ENCODE assay signal across 17 cellular contexts in genomic region chr17:63837480-63837879, GRCh38. TPM values are rescaled to one million over a fixed set of nuclear protein-coding genes. Genes with fewer than 3 reads are reported as not detected.
DNase-seq lines count a peak whose midpoint lies in the region; ATAC-seq, FAIRE-seq and TF ChIP-seq lines count a peak whose summit lies in the region.
"Had no signal": no experiment of that assay in that cellular context is flagged by ENCODE, and none has a peak within 500 bp of the region (broad histone marks: within the 10 kb centered on the region; RNA-seq: fewer than 3 reads in every experiment).

No MANE protein-coding gene starts in this region.

- no peak for TF ChIP-seq POLR2A in heart left ventricle (IDR thresholded peaks at IDR 0.05)
- TF ChIP-seq POLR2A in H1 (IDR thresholded peaks at IDR 0.05; ENCODE audit: control extremely low read depth in 1 of 2, low read depth in 2 of 2, low read length in 2 of 2) = no peak
- no peak for TF ChIP-seq POLR2A in uterus (IDR thresholded peaks at IDR 0.05)

- H3K4me1 ChIP-seq in heart left ventricle = peaks cover 21 to 57% (median 48%) of the 10 kb centered on the region in 12 donors
- peaks cover 3 to 28% (median 26%) of the 10 kb centered on the region in 4 experiments for H3K4me1 ChIP-seq in H1 (replicated peaks in 1 of 4; ENCODE audit: control insufficient read depth in 3 of 4, insufficient read depth in 4 of 4, low read length in 3 of 4)
- peaks cover 55% of the 10 kb centered on the region for H3K4me1 ChIP-seq in psoas muscle
- H3K4me1 ChIP-seq in uterus = peaks cover 14 to 20% of the 10 kb centered on the region in 2 donors

- H4K5ac ChIP-seq in H1 (ENCODE audit: insufficient read length, low read depth, low read length) = no peak overlapping the region

- H4K20me1 ChIP-seq in H1 (replicated peaks in 1 of 2; ENCODE audit: control insufficient read depth in 1 of 2, insufficient read depth in 2 of 2, low read length in 2 of 2) = peaks cover 1 to 13% of the 10 kb centered on the region in 2 experiments

- 0 out of 2 replicates have a peak overlapping the region, but pooled peaks have one; percentile 29 for H2BK12ac ChIP-seq in H1 (ENCODE audit: low read depth, low read length)

- intact Hi-C loops in heart left ventricle (cut with DNase I) (no loop called here), Right ventricle myocardium inferior (cut with DNase I) (no loop called here), psoas muscle (cut with DNase I) (loop anchor here in 1 of 2 donors (5.0 kb wide), 1 partner anchor 140 kb away; no protein-coding TSS in a partner anchor), uterus (cut with DNase I; ENCODE audit: low total_unique reads) (no loop called here)

- no peak overlapping the region for H3K4me3 ChIP-seq in heart left ventricle
- no peak overlapping the region for H3K4me3 ChIP-seq in H1 (ENCODE audit: extremely low read depth in 1 of 4, insufficient read depth in 2 of 4, low read depth in 3 of 4, low read length in 4 of 4)
- H3K4me3 ChIP-seq in psoas muscle = no peak overlapping the region
- H3K4me3 ChIP-seq in uterus = no peak overlapping the region

- H3K4ac ChIP-seq in H1 (replicated peaks; ENCODE audit: insufficient read length, low read depth, low read length) = no peak overlapping the region

- H2AFZ ChIP-seq in H1 (ENCODE audit: low read length) = no peak overlapping the region

- H3K79me2 ChIP-seq in H1 (ENCODE audit: control insufficient read depth in 1 of 2, insufficient read depth in 2 of 2, low read length in 2 of 2) = peaks cover 11 to 42% of the 10 kb centered on the region in 2 experiments

- no peak for FAIRE-seq in H1 (lab: Jason Lieb, UNC)

- no peak overlapping the region for H3K56ac ChIP-seq in H1 (replicated peaks; ENCODE audit: insufficient read length, low read depth, low read length)

- no peak for TF ChIP-seq EP300 in H1 (IDR thresholded peaks at IDR 0.05; ENCODE audit: borderline replicate concordance in 1 of 2, low read depth in 2 of 2, low read length in 2 of 2)

- H3K9ac ChIP-seq in H1 (replicated peaks in 1 of 4; ENCODE audit: extremely low read depth in 1 of 4, low read depth in 3 of 4, low read length in 3 of 4) = no peak overlapping the region

- POLR2A ChIA-PET in H1 (lab: Charles Lee; ENCODE audit: partially characterized antibody) = interaction anchor here (27.8 to 32.3 kb wide), 2 partner anchors 17 to 55 kb away, joined by 481 to 593 read pairs; partner anchors contain the start of genes CCDC47, DDX42, FTSJ3 and PSMC5

- TF ChIP-seq RAD21 in H1 (IDR thresholded peaks at IDR 0.05 in 1 of 2, conservative IDR thresholded peaks at IDR 0.05 in 1 of 2; ENCODE audit: low read depth in 2 of 2, low read length in 2 of 2) = no peak

- no peaks in the 10 kb centered on the region for H3K9me3 Mint-ChIP-seq in osteocyte (ENCODE audit: unreplicated experiment)
- H3K9me3 Mint-ChIP-seq: activated CD4-positive, alpha-beta T cell treated with anti-CD3 and anti-CD28 coated beads, Interleukin-2, amount 10 ng/mL, durations not matched to agents 24 days and 14 days had no signal

- no peak overlapping the region for H2BK15ac ChIP-seq in H1 (ENCODE audit: low read length)

- 86 to 96% (median 92%) methylated on average over 6 to 12 of the region's 12 CpGs for WGBS in heart left ventricle, 4 donors
- WGBS in H1 (ENCODE audit: extremely low coverage in 1 of 2, insufficient coverage in 1 of 2, insufficient read length in 1 of 2, insufficient replicate concordance in 2 of 2, low coverage in 1 of 2, low lambda C conversion rate in 2 of 2, missing lambda C conversion rate in 1 of 2), 2 experiments = 89% methylated on average over 10 of the region's 12 CpGs; no CpG with 5 or more reads in 1 of the 2 experiments
- WGBS in psoas muscle, 3 donors = 70 to 85% (median 74%) methylated on average over 12 of the region's 12 CpGs

- H3K18ac ChIP-seq in H1 (ENCODE audit: extremely low read depth, low read length) = no peak overlapping the region

- H3K27ac Mint-ChIP-seq in osteocyte (ENCODE audit: unreplicated experiment) = no peak overlapping the region
- H3K27ac Mint-ChIP-seq: activated CD4-positive, alpha-beta T cell treated with anti-CD3 and anti-CD28 coated beads, Interleukin-2, amount 10 ng/mL, durations not matched to agents 24 days and 14 days had no signal

- DNase-seq in heart left ventricle (no peak), Right ventricle myocardium inferior (ENCODE audit: missing footprints) (no peak), H1 (ENCODE audit: low read depth in 1 of 2, low spot score in 2 of 2) (no peak), psoas muscle (no peak), uterus (no peak), osteocyte (ENCODE audit: extremely low spot score, unreplicated experiment) (no peak), middle frontal gyrus (ENCODE audit: extremely low spot score, low spot score) (no peak)
- DNase-seq: ACHN; activated CD4-positive, alpha-beta T cell treated with anti-CD3 and anti-CD28 coated beads, Interleukin-2, amount 10 ng/mL, durations not matched to agents 24 days and 14 days; activated T-cell treated with anti-CD3 and anti-CD28 coated beads for 4 hours; NCI-H1092; NK-92 treated with Interleukin-12 subunit alpha and Interleukin-12 subunit beta, amount 100 ng/mL, for 24 hours; SHP77 treated with DMSO at 0.1 percent for 48 hours; T-helper 9 cell had no signal

- H3K4me1 Mint-ChIP-seq in osteocyte (ENCODE audit: unreplicated experiment) = peaks cover 29% of the 10 kb centered on the region

- no peak overlapping the region for H3K23ac ChIP-seq in H1 (ENCODE audit: insufficient read length)

- no peaks in the 10 kb centered on the region for H3K27me3 Mint-ChIP-seq in osteocyte (ENCODE audit: unreplicated experiment)
- H3K27me3 Mint-ChIP-seq: activated CD4-positive, alpha-beta T cell treated with anti-CD3 and anti-CD28 coated beads, Interleukin-2, amount 10 ng/mL, durations not matched to agents 24 days and 14 days had no signal

- ATAC-seq in heart left ventricle (no peak), Right ventricle myocardium inferior (no peak), psoas muscle (no peak), HG03095 (IDR thresholded peaks at IDR 0.05; ENCODE audit: unreplicated experiment) (no peak)

- H3K23me2 ChIP-seq in H1 (ENCODE audit: low read depth, low read length) = peaks cover 8% of the 10 kb centered on the region

- no peak overlapping the region for H3K4me3 Mint-ChIP-seq in osteocyte (ENCODE audit: unreplicated experiment)
- H3K4me3 Mint-ChIP-seq: activated CD4-positive, alpha-beta T cell treated with anti-CD3 and anti-CD28 coated beads, Interleukin-2, amount 10 ng/mL, durations not matched to agents 24 days and 14 days had no signal

- H3K14ac ChIP-seq in H1 (ENCODE audit: insufficient read length) = no peak overlapping the region

- H3K36me3 ChIP-seq in heart left ventricle (peaks cover 0 to 51% (median 50%) of the 10 kb centered on the region in 9 donors), H1 (ENCODE audit: control insufficient read depth in 2 of 4, insufficient read depth in 4 of 4, low read length in 3 of 4) (peaks cover 16 to 27% (median 23%) of the 10 kb centered on the region in 4 experiments), psoas muscle (ENCODE audit: insufficient read depth in 1 of 2, low read depth in 1 of 2) (peaks cover 12 to 47% of the 10 kb centered on the region in 2 donors), uterus (no peaks in the 10 kb centered on the region)

- H4K8ac ChIP-seq in H1 (ENCODE audit: extremely low read depth, insufficient read depth, low read length) = no peak overlapping the region; the same call in 1 of the 2 replicates

- H3K4me2 ChIP-seq in H1 (ENCODE audit: insufficient read depth in 1 of 2, low read depth in 2 of 2, low read length in 2 of 2) = no peak overlapping the region

- H2AK5ac ChIP-seq in H1 (ENCODE audit: low read depth, low read length) = no peak overlapping the region; the same call in 1 of the 2 replicates

- H4K91ac ChIP-seq in H1 (replicated peaks; ENCODE audit: insufficient read length, low read length) = no peak overlapping the region

- peaks cover 27% of the 10 kb centered on the region for H3K36me3 Mint-ChIP-seq in osteocyte (ENCODE audit: unreplicated experiment)

- no peak for TF ChIP-seq CTCF in heart left ventricle (IDR thresholded peaks at IDR 0.05)
- no peak for TF ChIP-seq CTCF in H1 (IDR thresholded peaks at IDR 0.05; ENCODE audit: control extremely low read depth in 1 of 3, insufficient read depth in 1 of 3, low read depth in 1 of 3, low read length in 3 of 3)
- TF ChIP-seq CTCF in psoas muscle (IDR thresholded peaks at IDR 0.05) = no peak
- no peak for TF ChIP-seq CTCF in uterus (IDR thresholded peaks at IDR 0.05)
- TF ChIP-seq CTCF in osteocyte (IDR thresholded peaks at IDR 0.05) = no peak

- H3K27me3 ChIP-seq in heart left ventricle = no peaks in the 10 kb centered on the region
- H3K27me3 ChIP-seq in H1 (replicated peaks in 1 of 4; ENCODE audit: control insufficient read depth in 3 of 4, extremely low read depth in 1 of 4, insufficient read depth in 3 of 4, low read length in 3 of 4) = no peaks in the 10 kb centered on the region
- no peaks in the 10 kb centered on the region for H3K27me3 ChIP-seq in psoas muscle (ENCODE audit: insufficient read depth in 3 of 3, low read length in 2 of 3)
- peaks cover 0 to under 1% of the 10 kb centered on the region in 2 donors for H3K27me3 ChIP-seq in uterus

- CTCF ChIA-PET in H1 (lab: Charles Lee; ENCODE audit: partially characterized antibody) = interaction anchor here (1.1 to 2.9 kb wide), 5 partner anchors 9 to 28 kb away, joined by 4 to 15 read pairs (median 8); no protein-coding TSS in a partner anchor

- peak overlapping the region in 11 of 12 donors; percentile 61 to 98 (median 90) for H3K27ac ChIP-seq in heart left ventricle
- H3K27ac ChIP-seq in H1 (ENCODE audit: low read depth, low read length) = no peak overlapping the region
- H3K27ac ChIP-seq in psoas muscle = peak overlapping the region; percentile 80
- H3K27ac ChIP-seq in uterus = peak overlapping the region; percentile 86 to 95

- H3K9me3 ChIP-seq in heart left ventricle (no peaks in the 10 kb centered on the region), H1 (ENCODE audit: insufficient read depth in 2 of 2, low read depth in 1 of 2, low read length in 1 of 2) (no peaks in the 10 kb centered on the region), psoas muscle (no peaks in the 10 kb centered on the region), uterus (no peaks in the 10 kb centered on the region)

- peaks cover 20% of the 10 kb centered on the region for H3K79me1 ChIP-seq in H1 (ENCODE audit: low read depth, low read length)

- H2BK120ac ChIP-seq in H1 (replicated peaks; ENCODE audit: low read depth, low read length) = no peak overlapping the region

- H2BK20ac ChIP-seq in H1 (ENCODE audit: low read length) = no peak overlapping the region

- H2BK5ac ChIP-seq in H1 (ENCODE audit: low read depth, low read length) = peak overlapping the region; percentile 71

RNA-seq across cellular contexts. Expression of gene SMARCD2, which starts 5.0 kb away (rescaled TPM):
- total RNA-seq in heart left ventricle = 10 to 100 TPM; 11.3 to 40.9 (median 24.1) TPM
- polyA plus RNA-seq in heart left ventricle = 10 to 100 TPM; 16.5 to 26.9 TPM
- total RNA-seq in Right ventricle myocardium inferior = 29.2 TPM
- total RNA-seq in H1 (2021; fragmentation: NEBNext Ultra II Directional; extraction: Animal tissue kit (Norgen Biotek cat#: 25700)) = 84.6 and 92.2 TPM in 2 replicates
- polyA plus RNA-seq in H1 (2011; rRNA removed) = 90.0 and 111 TPM in 2 replicates
- 94.6 TPM for polyA plus RNA-seq in H1 (2011; cell fraction: cytosol; rRNA removed)
- polyA plus RNA-seq in H1 (2011; cell fraction: nucleus; rRNA removed) = 147 TPM
- 70.0 to 93.3 TPM (median 88.1 TPM) in 4 replicates for polyA plus RNA-seq in H1 (2012, experiment 1 of 2)
- 111 TPM for polyA plus RNA-seq in H1 (2012, experiment 2 of 2)
- 51.4 TPM for polyA plus RNA-seq in H1 (2013, experiment 1 of 2)
- polyA plus RNA-seq in H1 (2013, experiment 2 of 2) = 48.2 TPM
- 102 and 117 TPM in 2 replicates for polyA minus RNA-seq in H1 (2011; rRNA and poly(A)+ RNA removed)
- polyA minus RNA-seq in H1 (2011; cell fraction: cytosol; rRNA and poly(A)+ RNA removed) = 54.5 TPM
- 64.8 TPM for polyA minus RNA-seq in H1 (2011; cell fraction: nucleus; rRNA and poly(A)+ RNA removed)
- total RNA-seq in psoas muscle = 10 to 100 TPM in 3 of 4 donors, 1 to 10 TPM in 1; 9.4 to 26.9 (median 18.4) TPM
- 10 to 100 TPM; 12.1 to 15.4 (median 14.7) TPM for polyA plus RNA-seq in psoas muscle
- 100 to 1,000 TPM in 2 of 4 donors, 10 to 100 TPM in 2; 72.9 to 205 (median 101) TPM for total RNA-seq in uterus
- 42.6 and 44.7 TPM in 2 replicates for total RNA-seq in osteocyte

RNA-seq across cellular contexts. Expression of gene FTSJ3, which starts 10.0 kb away (rescaled TPM):
- total RNA-seq in heart left ventricle (10 to 100 TPM; 22.1 to 46.5 (median 25.7) TPM), Right ventricle myocardium inferior (34.2 TPM), psoas muscle (10 to 100 TPM; 20.1 to 26.2 (median 24.8) TPM), uterus (10 to 100 TPM; 29.7 to 64.7 (median 53.3) TPM), osteocyte (36.1 and 37.4 TPM in 2 replicates)
- polyA plus RNA-seq in heart left ventricle (10 to 100 TPM; 12.5 to 44.6 TPM), H1 (2011; rRNA removed) (42.7 and 47.2 TPM in 2 replicates), psoas muscle (10 to 100 TPM; 14.4 to 41.9 (median 41.0) TPM)
- 77.2 and 77.4 TPM in 2 replicates for total RNA-seq in H1 (2021; fragmentation: NEBNext Ultra II Directional; extraction: Animal tissue kit (Norgen Biotek cat#: 25700))
- polyA plus RNA-seq in H1 (2011; cell fraction: cytosol; rRNA removed) = 73.1 TPM
- 76.8 TPM for polyA plus RNA-seq in H1 (2011; cell fraction: nucleus; rRNA removed)
- polyA plus RNA-seq in H1 (2012, experiment 1 of 2) = 78.1 to 92.0 TPM (median 83.3 TPM) in 4 replicates
- polyA plus RNA-seq in H1 (2012, experiment 2 of 2) = 19.2 TPM
- polyA plus RNA-seq in H1 (2013, experiment 1 of 2) = 44.5 TPM
- polyA plus RNA-seq in H1 (2013, experiment 2 of 2) = 45.0 TPM
- 89.2 and 107 TPM in 2 replicates for polyA minus RNA-seq in H1 (2011; rRNA and poly(A)+ RNA removed)
- 29.2 TPM for polyA minus RNA-seq in H1 (2011; cell fraction: cytosol; rRNA and poly(A)+ RNA removed)
- 64.1 TPM for polyA minus RNA-seq in H1 (2011; cell fraction: nucleus; rRNA and poly(A)+ RNA removed)

RNA-seq across cellular contexts. Expression of gene PSMC5, which starts 10.2 kb away (rescaled TPM):
- total RNA-seq in heart left ventricle (100 to 1,000 TPM in 7 of 9 donors, 10 to 100 TPM in 2; 64.7 to 143 (median 113) TPM), Right ventricle myocardium inferior (145 TPM), psoas muscle (100 to 1,000 TPM; 147 to 224 (median 176) TPM), uterus (100 to 1,000 TPM in 1 of 4 donors, 10 to 100 TPM in 3; 12.6 to 103 (median 40.2) TPM), osteocyte (98.5 and 106 TPM in 2 replicates)
- polyA plus RNA-seq in heart left ventricle (100 to 1,000 TPM; 164 to 189 TPM), H1 (2011; rRNA removed) (162 and 180 TPM in 2 replicates), psoas muscle (100 to 1,000 TPM; 269 to 380 (median 341) TPM)
- total RNA-seq in H1 (2021; fragmentation: NEBNext Ultra II Directional; extraction: Animal tissue kit (Norgen Biotek cat#: 25700)) = 162 and 172 TPM in 2 replicates
- 264 TPM for polyA plus RNA-seq in H1 (2011; cell fraction: cytosol; rRNA removed)
- polyA plus RNA-seq in H1 (2011; cell fraction: nucleus; rRNA removed) = 112 TPM
- 228 to 267 TPM (median 229 TPM) in 4 replicates for polyA plus RNA-seq in H1 (2012, experiment 1 of 2)
- polyA plus RNA-seq in H1 (2012, experiment 2 of 2) = 59.9 TPM
- polyA plus RNA-seq in H1 (2013, experiment 1 of 2) = 83.3 TPM
- 84.0 TPM for polyA plus RNA-seq in H1 (2013, experiment 2 of 2)
- polyA minus RNA-seq in H1 (2011; rRNA and poly(A)+ RNA removed) = 178 and 230 TPM in 2 replicates
- 88.2 TPM for polyA minus RNA-seq in H1 (2011; cell fraction: cytosol; rRNA and poly(A)+ RNA removed)
- polyA minus RNA-seq in H1 (2011; cell fraction: nucleus; rRNA and poly(A)+ RNA removed) = 75.4 TPM

RNA-seq across cellular contexts. Expression of gene CSH2, which starts 36.0 kb away (rescaled TPM):
- total RNA-seq in heart left ventricle (not detected), Right ventricle myocardium inferior (not detected), psoas muscle (not detected), uterus (not detected), osteocyte (not detected in 2 replicates)
- polyA plus RNA-seq in heart left ventricle (not detected), H1 (2011; rRNA removed) (not detected in 2 replicates), psoas muscle (not detected)
- total RNA-seq in H1 (2021; fragmentation: NEBNext Ultra II Directional; extraction: Animal tissue kit (Norgen Biotek cat#: 25700)) = 0.43 and 0.52 TPM in 2 replicates
- 0.13 TPM for polyA plus RNA-seq in H1 (2011; cell fraction: cytosol; rRNA removed)
- not detected for polyA plus RNA-seq in H1 (2011; cell fraction: nucleus; rRNA removed)
- polyA plus RNA-seq in H1 (2012, experiment 1 of 2) = not detected in 4 replicates
- not detected for polyA plus RNA-seq in H1 (2012, experiment 2 of 2)
- polyA plus RNA-seq in H1 (2013, experiment 1 of 2) = 0.43 TPM
- polyA plus RNA-seq in H1 (2013, experiment 2 of 2) = 0.39 TPM
- polyA minus RNA-seq in H1 (2011; rRNA and poly(A)+ RNA removed) = 0.88 TPM in 1 of 2 replicates, not detected in the other
- not detected for polyA minus RNA-seq in H1 (2011; cell fraction: cytosol; rRNA and poly(A)+ RNA removed)
- not detected for polyA minus RNA-seq in H1 (2011; cell fraction: nucleus; rRNA and poly(A)+ RNA removed)
- total RNA-seq: activated CD4-positive, alpha-beta T cell treated with anti-CD3 and anti-CD28 coated beads, Interleukin-2, amount 10 ng/mL, durations not matched to agents 24 days and 14 days; omental fat pad; urinary bladder had no signal
- polyA plus RNA-seq: urinary bladder had no signal

RNA-seq across cellular contexts. Expression of gene GH2, which starts 44.3 kb away (rescaled TPM):
- total RNA-seq in heart left ventricle (not detected), Right ventricle myocardium inferior (not detected), psoas muscle (not detected), uterus (not detected), osteocyte (not detected in 2 replicates)
- polyA plus RNA-seq in heart left ventricle (not detected), H1 (2011; rRNA removed) (1.5 and 2.0 TPM in 2 replicates), psoas muscle (not detected)
- total RNA-seq in H1 (2021; fragmentation: NEBNext Ultra II Directional; extraction: Animal tissue kit (Norgen Biotek cat#: 25700)) = 0.60 and 1.2 TPM in 2 replicates
- 1.5 TPM for polyA plus RNA-seq in H1 (2011; cell fraction: cytosol; rRNA removed)
- 2.6 TPM for polyA plus RNA-seq in H1 (2011; cell fraction: nucleus; rRNA removed)
- 0.84 to 2.7 TPM (median 1.8 TPM) in 4 replicates for polyA plus RNA-seq in H1 (2012, experiment 1 of 2)
- 1.8 TPM for polyA plus RNA-seq in H1 (2012, experiment 2 of 2)
- polyA plus RNA-seq in H1 (2013, experiment 1 of 2) = 2.8 TPM
- 2.3 TPM for polyA plus RNA-seq in H1 (2013, experiment 2 of 2)
- 1.0 and 1.8 TPM in 2 replicates for polyA minus RNA-seq in H1 (2011; rRNA and poly(A)+ RNA removed)
- not detected for polyA minus RNA-seq in H1 (2011; cell fraction: cytosol; rRNA and poly(A)+ RNA removed)
- polyA minus RNA-seq in H1 (2011; cell fraction: nucleus; rRNA and poly(A)+ RNA removed) = not detected
- total RNA-seq: activated CD4-positive, alpha-beta T cell treated with anti-CD3 and anti-CD28 coated beads, Interleukin-2, amount 10 ng/mL, durations not matched to agents 24 days and 14 days; omental fat pad; urinary bladder had no signal
- polyA plus RNA-seq: urinary bladder had no signal
